Comparison of ENCODE assay signal across 23 cellular contexts in the genomic region with DNA sequence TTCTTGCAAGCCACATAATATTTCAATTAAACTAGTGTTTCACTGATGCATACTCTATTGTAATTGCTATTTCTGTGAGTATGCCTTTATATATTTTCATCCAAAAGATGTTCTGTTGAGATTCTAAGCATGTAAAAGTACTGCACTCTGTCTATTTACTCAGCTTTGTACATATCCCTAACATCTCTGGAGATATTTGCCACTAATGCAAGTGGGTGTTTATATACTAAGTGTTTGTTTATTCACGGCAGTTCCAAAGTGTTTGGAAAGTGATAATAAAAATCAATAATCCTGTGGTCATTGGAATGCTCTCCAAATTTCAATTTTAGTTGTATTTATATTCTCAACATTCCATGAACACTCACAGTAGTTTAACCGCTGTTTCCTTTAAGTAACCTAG.
DNase-seq lines count a peak whose midpoint lies in the region; ATAC-seq, FAIRE-seq and TF ChIP-seq lines count a peak whose summit lies in the region.
"Had no signal": no experiment of that assay in that cellular context is flagged by ENCODE, and none has a peak within 500 bp of the region (broad histone marks: within the 10 kb centered on the region; RNA-seq: fewer than 3 reads in every experiment).

No MANE protein-coding gene starts in this region.

- DNase-seq in NCI-H510A treated with DMSO at 0.1 percent for 48 hours (lab: John Stamatoyannopoulos, UW) (peak; percentile 31), NCI-H510A (lab: John Stamatoyannopoulos, UW) (no peak), DMS79 treated with DMSO at 0.1 percent for 48 hours (lab: John Stamatoyannopoulos, UW) (peak; percentile 39), GM19239 (ENCODE audit: insufficient read length, low spot score) (no peak)
- DNase-seq: Calu3; CD8-positive, alpha-beta T cell; KBM-7; MV-4-11; NCI-H1436 treated with DMSO at 0.1 percent for 48 hours; NCI-H446 treated with DMSO at 0.1 percent for 48 hours; NCI-H82; PC-3; RPMI8226; SHP77 treated with DMSO at 0.1 percent for 48 hours; SK-N-SH; T-cell had no signal

- ATAC-seq in HG03025 (IDR thresholded peaks at IDR 0.05; ENCODE audit: low FRiP score, unreplicated experiment) (no peak), HG02678 (IDR thresholded peaks at IDR 0.05; ENCODE audit: unreplicated experiment) (no peak)
- ATAC-seq: CD8-positive, alpha-beta T cell; PC-3; T-cell had no signal

- H3K27ac ChIP-seq in OCI-LY1 (ENCODE audit: low read depth, low read length, poor library complexity, severe bottlenecking), result no peak overlapping the region
- H3K27ac ChIP-seq: BLaER1 treated with 17β-estradiol and CSF1 and Interleukin-3, amounts not matched to agents 10 nM and 100 nM had no signal

- peak overlapping the region; percentile 68 for H2AFZ ChIP-seq in OCI-LY1 (ENCODE audit: low read length)

- no peak overlapping the region for H3K4me3 ChIP-seq in OCI-LY1 (ENCODE audit: low read depth, low read length, poor library complexity, severe bottlenecking)
- H3K4me3 ChIP-seq: BLaER1 treated with 17β-estradiol and CSF1 and Interleukin-3, amounts not matched to agents 10 nM and 100 nM had no signal

- H4K20me1 ChIP-seq in OCI-LY1 (ENCODE audit: insufficient read depth, low read length), result no peaks in the 10 kb centered on the region
- H4K20me1 ChIP-seq: BLaER1 treated with 17β-estradiol and CSF1 and Interleukin-3, amounts not matched to agents 10 nM and 100 nM had no signal

- peaks cover 6% of the 10 kb centered on the region for H3K4me1 ChIP-seq in OCI-LY1 (ENCODE audit: insufficient read depth, low read length, severe bottlenecking)
- H3K4me1 ChIP-seq: BLaER1 treated with 17β-estradiol and CSF1 and Interleukin-3, amounts not matched to agents 10 nM and 100 nM had no signal

- no peaks in the 10 kb centered on the region for H3K36me3 ChIP-seq in OCI-LY1 (ENCODE audit: insufficient read depth, low read length)
- H3K36me3 ChIP-seq: BLaER1 treated with 17β-estradiol and CSF1 and Interleukin-3, amounts not matched to agents 10 nM and 100 nM had no signal

- no peak for FAIRE-seq in GM19239 (lab: Jason Lieb, UNC)
- FAIRE-seq: GM12892, GM18507, H1 had no signal

- no peaks in the 10 kb centered on the region for H3K27me3 ChIP-seq in OCI-LY1 (ENCODE audit: insufficient read depth, low read length)
- H3K27me3 ChIP-seq: BLaER1 treated with 17β-estradiol and CSF1 and Interleukin-3, amounts not matched to agents 10 nM and 100 nM had no signal

- H3K9me3 ChIP-seq in OCI-LY1 (ENCODE audit: low read length), result no peaks in the 10 kb centered on the region
- H3K9me3 ChIP-seq: BLaER1 treated with 17β-estradiol and CSF1 and Interleukin-3, amounts not matched to agents 10 nM and 100 nM; SK-N-SH had no signal

- TF ChIP-seq CTCF in OCI-LY1 (IDR thresholded peaks at IDR 0.05; ENCODE audit: low read length), result no peak

- H3K9ac ChIP-seq in OCI-LY1 (ENCODE audit: low read length), result no peak overlapping the region
- H3K9ac ChIP-seq: BLaER1 treated with 17β-estradiol and CSF1 and Interleukin-3, amounts not matched to agents 10 nM and 100 nM; SK-N-SH had no signal

- H3K9me2 ChIP-seq in OCI-LY1 (ENCODE audit: low read depth, low read length), result no peaks in the 10 kb centered on the region
- H3K9me2 ChIP-seq: SK-N-SH had no signal

- no peaks in the 10 kb centered on the region for H3K79me2 ChIP-seq in OCI-LY1 (ENCODE audit: insufficient read depth, low read length)

- no peak overlapping the region for H3K4me2 ChIP-seq in OCI-LY1 (ENCODE audit: low read length)
- H3K4me2 ChIP-seq: BLaER1 treated with 17β-estradiol and CSF1 and Interleukin-3, amounts not matched to agents 10 nM and 100 nM; SK-N-SH had no signal

- no peaks in the 10 kb centered on the region for H3F3A ChIP-seq in OCI-LY1 (ENCODE audit: insufficient read depth, low read length)

Comparison
In these comparisons a context has a peak if more than half of its experiments do, and no peak if none do; other contexts are left out.
1. DNase-seq: peak in NCI-H510A treated with DMSO at 0.1 percent for 48 hours (single experiment) and DMS79 treated with DMSO at 0.1 percent for 48 hours (single experiment); none in NCI-H510A (single experiment) and GM19239 (single experiment).